In the genomic region with DNA sequence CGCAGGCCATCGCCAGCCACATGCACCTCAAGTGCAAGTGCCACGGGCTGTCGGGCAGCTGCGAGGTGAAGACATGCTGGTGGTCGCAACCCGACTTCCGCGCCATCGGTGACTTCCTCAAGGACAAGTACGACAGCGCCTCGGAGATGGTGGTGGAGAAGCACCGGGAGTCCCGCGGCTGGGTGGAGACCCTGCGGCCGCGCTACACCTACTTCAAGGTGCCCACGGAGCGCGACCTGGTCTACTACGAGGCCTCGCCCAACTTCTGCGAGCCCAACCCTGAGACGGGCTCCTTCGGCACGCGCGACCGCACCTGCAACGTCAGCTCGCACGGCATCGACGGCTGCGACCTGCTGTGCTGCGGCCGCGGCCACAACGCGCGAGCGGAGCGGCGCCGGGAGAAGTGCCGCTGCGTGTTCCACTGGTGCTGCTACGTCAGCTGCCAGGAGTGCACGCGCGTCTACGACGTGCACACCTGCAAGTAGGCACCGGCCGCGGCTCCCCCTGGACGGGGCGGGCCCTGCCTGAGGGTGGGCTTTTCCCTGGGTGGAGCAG, we compare ENCODE assay signal across 1 cellular context.
A peak's percentile ranks its signal among the peaks of the same experiment; 100 is the strongest.
TF ChIP-seq lines count a peak whose summit lies in the region.

No MANE protein-coding gene starts in this region.

TF ChIP-seq in K562, 482 proteins besides CTCF, POLR2A, EP300 and RAD21:
- TF ChIP-seq, protein P1, sequence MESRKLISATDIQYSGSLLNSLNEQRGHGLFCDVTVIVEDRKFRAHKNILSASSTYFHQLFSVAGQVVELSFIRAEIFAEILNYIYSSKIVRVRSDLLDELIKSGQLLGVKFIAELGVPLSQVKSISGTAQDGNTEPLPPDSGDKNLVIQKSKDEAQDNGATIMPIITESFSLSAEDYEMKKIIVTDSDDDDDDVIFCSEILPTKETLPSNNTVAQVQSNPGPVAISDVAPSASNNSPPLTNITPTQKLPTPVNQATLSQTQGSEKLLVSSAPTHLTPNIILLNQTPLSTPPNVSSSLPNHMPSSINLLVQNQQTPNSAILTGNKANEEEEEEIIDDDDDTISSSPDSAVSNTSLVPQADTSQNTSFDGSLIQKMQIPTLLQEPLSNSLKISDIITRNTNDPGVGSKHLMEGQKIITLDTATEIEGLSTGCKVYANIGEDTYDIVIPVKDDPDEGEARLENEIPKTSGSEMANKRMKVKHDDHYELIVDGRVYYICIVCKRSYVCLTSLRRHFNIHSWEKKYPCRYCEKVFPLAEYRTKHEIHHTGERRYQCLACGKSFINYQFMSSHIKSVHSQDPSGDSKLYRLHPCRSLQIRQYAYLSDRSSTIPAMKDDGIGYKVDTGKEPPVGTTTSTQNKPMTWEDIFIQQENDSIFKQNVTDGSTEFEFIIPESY (CRISPR knock-in tag; IDR thresholded peaks at IDR 0.05): 0 out of 2 replicates have a peak, but pooled peaks have one; percentile 64
- TF ChIP-seq PCBP1 (IDR thresholded peaks at IDR 0.05; ENCODE audit: low read depth, low read length, poor library complexity, severe bottlenecking): no peak
TF ChIP-seq in K562: peak in this region for 1.
